ENCODE assay signal across 8 cellular contexts in the genomic region with DNA sequence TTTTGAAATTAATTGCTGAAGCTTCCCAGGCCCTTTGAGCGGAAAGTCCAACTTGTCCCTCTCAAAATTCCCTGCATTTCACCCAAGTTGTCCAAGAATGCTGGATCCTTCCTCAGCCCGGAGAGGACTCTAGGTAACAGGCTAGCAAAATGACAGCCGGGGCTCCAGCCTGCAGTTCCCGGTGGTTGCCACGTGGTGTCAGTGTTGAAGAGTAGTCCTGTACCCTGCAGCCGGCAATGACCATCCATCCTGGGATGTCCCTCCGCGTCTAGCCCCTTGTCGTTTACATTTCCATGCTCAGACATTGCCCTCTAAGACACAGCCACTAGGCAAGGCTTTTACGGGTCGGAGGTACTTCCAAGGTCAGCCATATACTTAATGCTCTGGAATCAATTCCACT. TPM values are rescaled to one million over a fixed set of nuclear protein-coding genes. Genes with fewer than 3 reads are reported as not detected.
DNase-seq lines count a peak whose midpoint lies in the region; ATAC-seq, FAIRE-seq and TF ChIP-seq lines count a peak whose summit lies in the region.

No MANE protein-coding gene starts in this region.

- TF ChIP-seq CTCF in A549 (IDR thresholded peaks at IDR 0.05) (no peak), GM12864 (IDR thresholded peaks at IDR 0.05; ENCODE audit: low read depth, low read length, missing control alignments) (peak; percentile 69), astrocyte of the cerebellum (IDR thresholded peaks at IDR 0.05; ENCODE audit: low read depth, low read length, missing control alignments) (peak; percentile 55), upper lobe of left lung (IDR thresholded peaks at IDR 0.05) (peak; percentile 27 to 69 (median 56))

- no peaks in the 10 kb centered on the region for H3K36me3 ChIP-seq in upper lobe of left lung

- peak in 1 of 2 experiments; percentile 68; a peak in 3 of 6 replicates for ATAC-seq in A549
- ATAC-seq in left lobe of liver: peak; percentile 93
- ATAC-seq in upper lobe of left lung (ENCODE audit: low FRiP score in 2 of 2): peak in 1 of 2 donors; percentile 63

- H3K4me3 ChIP-seq in A549 (no peak overlapping the region), GM12864 (ENCODE audit: low read depth, low read length) (no peak overlapping the region), astrocyte of the cerebellum (ENCODE audit: low read depth, low read length) (no peak overlapping the region), upper lobe of left lung (no peak overlapping the region)

- TF ChIP-seq RAD21 in A549 (conservative IDR thresholded peaks at IDR 0.05 in 1 of 2, IDR thresholded peaks at IDR 0.05 in 1 of 2): peak in 1 of 2 experiments; percentile 25; a peak in 1 of 5 replicates

- POLR2A ChIA-PET in A549 (lab: Yijun Ruan, JAX): no interaction called here

- no peak for FAIRE-seq in A549 (lab: Jason Lieb, UNC)

- H3K4me1 ChIP-seq in A549: peaks cover 9% of the 10 kb centered on the region
- no peaks in the 10 kb centered on the region for H3K4me1 ChIP-seq in upper lobe of left lung

- TF ChIP-seq EP300 in A549 (IDR thresholded peaks at IDR 0.05) (no peak), upper lobe of left lung (IDR thresholded peaks at IDR 0.05) (no peak)

- H3K9me3 ChIP-seq in A549 (peaks cover 9% of the 10 kb centered on the region; the same call in 2 of the 3 replicates), upper lobe of left lung (peaks cover 0 to 7% (median 0%) of the 10 kb centered on the region in 4 donors)

- in situ Hi-C loops in astrocyte of the cerebellum (cut with HindIII; ENCODE audit: low sequenced_read_pairs): no loop called here

- H3K27ac ChIP-seq in A549 (no peak overlapping the region), upper lobe of left lung (no peak overlapping the region)

- H3K27me3 ChIP-seq in upper lobe of left lung: no peaks in the 10 kb centered on the region

- no peak for TF ChIP-seq POLR2A in A549 (IDR thresholded peaks at IDR 0.05; ENCODE audit: low read length)
- TF ChIP-seq POLR2A in upper lobe of left lung (IDR thresholded peaks at IDR 0.05): no peak

- CTCF ChIA-PET in A549 (lab: Yijun Ruan, JAX): interaction anchor here (0.7 to 1.0 kb wide), 3 partner anchors 17 to 174 kb away, joined by 3 to 4 read pairs (median 3); no protein-coding TSS in a partner anchor

- H3K4me2 ChIP-seq in A549: no peak overlapping the region

- DNase-seq in A549 (ENCODE audit: low read depth in 1 of 2, low spot score in 1 of 2) (peak; percentile 19 to 51), GM12864 (ENCODE audit: low read depth) (no peak), NCI-H748 treated with DMSO at 0.1 percent for 48 hours (lab: John Stamatoyannopoulos, UW) (peak; percentile 94), astrocyte of the cerebellum (ENCODE audit: low read depth) (no peak), left lobe of liver (ENCODE audit: low spot score) (peak; percentile 56), upper lobe of left lung (peak; percentile 60 to 69), GOT3 (lab: John Stamatoyannopoulos, UW) (no peak), ureter (ENCODE audit: low spot score) (no peak)

- 33% methylated on average over 11 of the region's 11 CpGs for WGBS in A549 (ENCODE audit: missing lambda C conversion rate)
- 39 to 49% methylated on average over 8 to 11 of the region's 11 CpGs for WGBS in upper lobe of left lung, 2 donors

TF ChIP-seq in A549, 52 proteins besides CTCF, POLR2A, EP300 and RAD21:
- no peak for TF ChIP-seq ESRRA (IDR thresholded peaks at IDR 0.05; ENCODE audit: borderline replicate concordance, low read length)
- no peak for TF ChIP-seq ZC3H11A (IDR thresholded peaks at IDR 0.05)
- TF ChIP-seq HOXA7 (CRISPR knock-in tag; IDR thresholded peaks at IDR 0.05): no peak
- no peak for TF ChIP-seq MYC (IDR thresholded peaks at IDR 0.05; ENCODE audit: borderline replicate concordance, low read length)
- no peak for TF ChIP-seq HDAC2 (IDR thresholded peaks at IDR 0.05)
- no peak for TF ChIP-seq FOSB (CRISPR knock-in tag; IDR thresholded peaks at IDR 0.05)
- TF ChIP-seq TFCP2L1 (CRISPR knock-in tag; IDR thresholded peaks at IDR 0.05): no peak
- no peak for TF ChIP-seq NR3C1 (IDR thresholded peaks at IDR 0.05)
- TF ChIP-seq, protein P1, sequence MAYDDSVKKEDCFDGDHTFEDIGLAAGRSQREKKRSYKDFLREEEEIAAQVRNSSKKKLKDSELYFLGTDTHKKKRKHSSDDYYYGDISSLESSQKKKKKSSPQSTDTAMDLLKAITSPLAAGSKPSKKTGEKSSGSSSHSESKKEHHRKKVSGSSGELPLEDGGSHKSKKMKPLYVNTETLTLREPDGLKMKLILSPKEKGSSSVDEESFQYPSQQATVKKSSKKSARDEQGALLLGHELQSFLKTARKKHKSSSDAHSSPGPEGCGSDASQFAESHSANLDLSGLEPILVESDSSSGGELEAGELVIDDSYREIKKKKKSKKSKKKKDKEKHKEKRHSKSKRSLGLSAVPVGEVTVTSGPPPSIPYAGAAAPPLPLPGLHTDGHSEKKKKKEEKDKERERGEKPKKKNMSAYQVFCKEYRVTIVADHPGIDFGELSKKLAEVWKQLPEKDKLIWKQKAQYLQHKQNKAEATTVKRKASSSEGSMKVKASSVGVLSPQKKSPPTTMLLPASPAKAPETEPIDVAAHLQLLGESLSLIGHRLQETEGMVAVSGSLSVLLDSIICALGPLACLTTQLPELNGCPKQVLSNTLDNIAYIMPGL (CRISPR knock-in tag; IDR thresholded peaks at IDR 0.05; ENCODE audit: borderline replicate concordance): no peak
- TF ChIP-seq, protein P2, sequence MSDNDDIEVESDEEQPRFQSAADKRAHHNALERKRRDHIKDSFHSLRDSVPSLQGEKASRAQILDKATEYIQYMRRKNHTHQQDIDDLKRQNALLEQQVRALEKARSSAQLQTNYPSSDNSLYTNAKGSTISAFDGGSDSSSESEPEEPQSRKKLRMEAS (IDR thresholded peaks at IDR 0.05): no peak
- no peak for TF ChIP-seq CHD2 (IDR thresholded peaks at IDR 0.05; ENCODE audit: low read length, partially characterized antibody)
- TF ChIP-seq HOXB13 (CRISPR knock-in tag; IDR thresholded peaks at IDR 0.05; ENCODE audit: low read depth): no peak
- no peak for TF ChIP-seq SREBF2 (IDR thresholded peaks at IDR 0.05)
- TF ChIP-seq JUNB (IDR thresholded peaks at IDR 0.05): no peak
- no peak for TF ChIP-seq RNF2 (IDR thresholded peaks at IDR 0.05; ENCODE audit: borderline replicate concordance, low read depth)
- TF ChIP-seq, protein P3, sequence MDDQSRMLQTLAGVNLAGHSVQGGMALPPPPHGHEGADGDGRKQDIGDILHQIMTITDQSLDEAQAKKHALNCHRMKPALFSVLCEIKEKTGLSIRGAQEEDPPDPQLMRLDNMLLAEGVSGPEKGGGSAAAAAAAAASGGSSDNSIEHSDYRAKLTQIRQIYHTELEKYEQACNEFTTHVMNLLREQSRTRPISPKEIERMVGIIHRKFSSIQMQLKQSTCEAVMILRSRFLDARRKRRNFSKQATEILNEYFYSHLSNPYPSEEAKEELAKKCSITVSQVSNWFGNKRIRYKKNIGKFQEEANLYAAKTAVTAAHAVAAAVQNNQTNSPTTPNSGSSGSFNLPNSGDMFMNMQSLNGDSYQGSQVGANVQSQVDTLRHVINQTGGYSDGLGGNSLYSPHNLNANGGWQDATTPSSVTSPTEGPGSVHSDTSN (IDR thresholded peaks at IDR 0.05): no peak
- TF ChIP-seq CEBPB (IDR thresholded peaks at IDR 0.05): no peak
- TF ChIP-seq, protein P4, sequence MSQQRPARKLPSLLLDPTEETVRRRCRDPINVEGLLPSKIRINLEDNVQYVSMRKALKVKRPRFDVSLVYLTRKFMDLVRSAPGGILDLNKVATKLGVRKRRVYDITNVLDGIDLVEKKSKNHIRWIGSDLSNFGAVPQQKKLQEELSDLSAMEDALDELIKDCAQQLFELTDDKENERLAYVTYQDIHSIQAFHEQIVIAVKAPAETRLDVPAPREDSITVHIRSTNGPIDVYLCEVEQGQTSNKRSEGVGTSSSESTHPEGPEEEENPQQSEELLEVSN (IDR thresholded peaks at IDR 0.05; ENCODE audit: borderline replicate concordance, low read depth): no peak
- TF ChIP-seq, protein P5, sequence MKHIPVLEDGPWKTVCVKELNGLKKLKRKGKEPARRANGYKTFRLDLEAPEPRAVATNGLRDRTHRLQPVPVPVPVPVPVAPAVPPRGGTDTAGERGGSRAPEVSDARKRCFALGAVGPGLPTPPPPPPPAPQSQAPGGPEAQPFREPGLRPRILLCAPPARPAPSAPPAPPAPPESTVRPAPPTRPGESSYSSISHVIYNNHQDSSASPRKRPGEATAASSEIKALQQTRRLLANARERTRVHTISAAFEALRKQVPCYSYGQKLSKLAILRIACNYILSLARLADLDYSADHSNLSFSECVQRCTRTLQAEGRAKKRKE (CRISPR knock-in tag; IDR thresholded peaks at IDR 0.05; ENCODE audit: low read depth): no peak

RNA-seq across cellular contexts. Expression of a gene that starts 31.4 kb away (rescaled TPM):
- polyA plus RNA-seq in A549 (2011; rRNA removed): 50.3 and 61.8 TPM in 2 replicates
- 13.5 and 15.6 TPM in 2 replicates for polyA plus RNA-seq in A549 (2012; cell fraction: cytosol; rRNA removed)
- polyA plus RNA-seq in A549 (2012; cell fraction: nucleus; rRNA removed): 4.6 and 6.8 TPM in 2 replicates
- 31.6 to 32.4 TPM (median 31.7 TPM) in 3 replicates for polyA plus RNA-seq in A549 (2017; fragmentation: RNase III; extraction: RNeasy Plus Mini Kit Qiagen cat#74134 plus additional on column Dnase treatment)
- 7.8 and 12.4 TPM in 2 replicates for polyA minus RNA-seq in A549 (2011; rRNA and poly(A)+ RNA removed)
- total RNA-seq in left lobe of liver: 24.0 TPM
- 100 to 1,000 TPM in 1 of 6 donors, 10 to 100 TPM in 5; 31.2 to 104 (median 38.8) TPM for total RNA-seq in upper lobe of left lung
- 65.9 TPM for total RNA-seq in ureter

RNA-seq across cellular contexts. Expression of a gene that starts 57.3 kb away (rescaled TPM):
- polyA plus RNA-seq in A549 (2011; rRNA removed) (125 and 132 TPM in 2 replicates), A549 (2017; fragmentation: RNase III; extraction: RNeasy Plus Mini Kit Qiagen cat#74134 plus additional on column Dnase treatment) (93.1 to 99.6 TPM (median 93.4 TPM) in 3 replicates)
- 70.0 and 94.7 TPM in 2 replicates for polyA plus RNA-seq in A549 (2012; cell fraction: cytosol; rRNA removed)
- polyA plus RNA-seq in A549 (2012; cell fraction: nucleus; rRNA removed): 45.4 and 53.6 TPM in 2 replicates
- polyA minus RNA-seq in A549 (2011; rRNA and poly(A)+ RNA removed): 38.5 and 41.4 TPM in 2 replicates
- total RNA-seq in left lobe of liver (64.5 TPM), upper lobe of left lung (100 to 1,000 TPM in 3 of 6 donors, 10 to 100 TPM in 3; 29.3 to 104 (median 85.6) TPM), ureter (76.2 TPM)

Comparison
In these comparisons a context has a peak if more than half of its experiments do, and no peak if none do; other contexts are left out.
1. DNase-seq: peak in A549 (2 of 2), NCI-H748 treated with DMSO at 0.1 percent for 48 hours (single experiment), left lobe of liver (single experiment) and upper lobe of left lung (2 of 2); none in GM12864 (single experiment), astrocyte of the cerebellum (single experiment), GOT3 (single experiment) and ureter (single experiment).